In genomic region chr4:47830263-47831025, GRCh38 we compare ENCODE assay signal across 26 cellular contexts. TPM values are rescaled to one million over a fixed set of nuclear protein-coding genes. Genes with fewer than 3 reads are reported as not detected.
DNase-seq lines count a peak whose midpoint lies in the region; ATAC-seq and TF ChIP-seq lines count a peak whose summit lies in the region.
"Had no signal": no experiment of that assay in that cellular context is flagged by ENCODE, and none has a peak within 500 bp of the region (broad histone marks: within the 10 kb centered on the region; RNA-seq: fewer than 3 reads in every experiment).

No MANE protein-coding gene starts in this region.

- no peaks in the 10 kb centered on the region for H3K36me3 Mint-ChIP-seq in central memory CD8-positive, alpha-beta T cell (ENCODE audit: insufficient read depth)
- H3K36me3 Mint-ChIP-seq: CD4-positive, alpha-beta memory T cell had no signal

- ATAC-seq in central memory CD8-positive, alpha-beta T cell (replicated peaks; ENCODE audit: extremely low read depth, poor library complexity, severe bottlenecking): peak; percentile 50
- ATAC-seq: A549; body of pancreas; left lobe of liver; stimulated activated naive CD8-positive, alpha-beta T cell treated with anti-CD3 and anti-CD28 coated beads, Interleukin-15, Interleukin-2, amounts not matched to agents 100 U/mL and 50 U/mL, for 24 hours had no signal

- peaks cover 0 to 9% (median 0%) of the 10 kb centered on the region in 8 donors for H3K9me3 ChIP-seq in spleen
- H3K9me3 ChIP-seq: body of pancreas, neutrophil, Peyer's patch, SJCRH30 had no signal

- H3K4me3 ChIP-seq in spleen: no peak overlapping the region
- H3K4me3 ChIP-seq: A549, body of pancreas, Peyer's patch, psoas muscle, SJCRH30 had no signal

- no peak for TF ChIP-seq POLR2A in spleen (IDR thresholded peaks at IDR 0.05)

- peaks cover 0 to 28% (median 0%) of the 10 kb centered on the region in 7 donors for H3K27me3 ChIP-seq in spleen (replicated peaks in 1 of 7)
- H3K27me3 ChIP-seq: body of pancreas, Peyer's patch, SJCRH30 had no signal

- peak; percentile 15 for DNase-seq in NCI-H82 (lab: John Stamatoyannopoulos, UW)
- DNase-seq in NCI-H82 treated with DMSO at 0.1 percent for 48 hours (lab: John Stamatoyannopoulos, UW; ENCODE audit: unreplicated experiment): no peak
- peak; percentile 9 for DNase-seq in EH (ENCODE audit: low read depth)
- DNase-seq in central memory CD8-positive, alpha-beta T cell (ENCODE audit: low spot score in 2 of 2): no peak
- peak; percentile 6 for DNase-seq in kidney tubule cell (ENCODE audit: low spot score)
- DNase-seq in GM19240 (ENCODE audit: insufficient read length, low spot score): no peak
- no peak for DNase-seq in spleen
- DNase-seq in epidermal melanocyte (ENCODE audit: insufficient read length, low spot score): no peak
- DNase-seq: activated CD4-positive, alpha-beta memory T cell treated with anti-CD3 and anti-CD28 coated beads, Interleukin-2, amount 10 ng/mL, durations not matched to agents 7 days and 5 days; activated effector memory CD4-positive, alpha-beta T cell treated with anti-CD3 and anti-CD28 coated beads, Interleukin-2, amount 50 U/mL, for 16 hours; CD4-positive, alpha-beta memory T cell; GDM1; Karpas-422; mesendoderm; NCI-H1436 treated with DMSO at 0.1 percent for 48 hours; stimulated activated naive CD8-positive, alpha-beta T cell treated with anti-CD3 and anti-CD28 coated beads, Interleukin-15, Interleukin-2, amounts not matched to agents 100 U/mL and 50 U/mL, for 24 hours; T-helper 1 cell had no signal

- no peaks in the 10 kb centered on the region for H3K9me3 Mint-ChIP-seq in central memory CD8-positive, alpha-beta T cell
- H3K9me3 Mint-ChIP-seq: activated CD4-positive, alpha-beta memory T cell treated with anti-CD3 and anti-CD28 coated beads, Interleukin-2, amount 10 ng/mL, durations not matched to agents 7 days and 5 days had no signal

- no peak overlapping the region for H3K4me3 Mint-ChIP-seq in central memory CD8-positive, alpha-beta T cell
- H3K4me3 Mint-ChIP-seq: activated CD4-positive, alpha-beta memory T cell treated with anti-CD3 and anti-CD28 coated beads, Interleukin-2, amount 10 ng/mL, durations not matched to agents 7 days and 5 days; CD4-positive, alpha-beta memory T cell had no signal

- intact Hi-C loops in spleen (cut with DNase I; ENCODE audit: low total_unique reads): no loop called here

- H3K27ac ChIP-seq in spleen: no peak overlapping the region
- H3K27ac ChIP-seq: A549, body of pancreas, epithelial cell of prostate, HL-60, neutrophil, Peyer's patch, psoas muscle, SJCRH30 had no signal

- TF ChIP-seq CTCF in spleen (IDR thresholded peaks at IDR 0.05 in 8 of 11, conservative IDR thresholded peaks at IDR 0.05 in 3 of 11): no peak

- H3K27me3 Mint-ChIP-seq in central memory CD8-positive, alpha-beta T cell: no peaks in the 10 kb centered on the region

- 85 to 93% (median 89%) methylated on average over 3 of the region's 3 CpGs for WGBS in spleen, 5 donors

- H3K4me1 Mint-ChIP-seq in central memory CD8-positive, alpha-beta T cell: peaks cover 8% of the 10 kb centered on the region

- no peaks in the 10 kb centered on the region for H3K36me3 ChIP-seq in spleen
- H3K36me3 ChIP-seq: neutrophil, Peyer's patch, SJCRH30 had no signal

- H3K27ac Mint-ChIP-seq in central memory CD8-positive, alpha-beta T cell (ENCODE audit: low read depth): no peak overlapping the region
- H3K27ac Mint-ChIP-seq: activated CD4-positive, alpha-beta memory T cell treated with anti-CD3 and anti-CD28 coated beads, Interleukin-2, amount 10 ng/mL, durations not matched to agents 7 days and 5 days; CD4-positive, alpha-beta memory T cell had no signal

- peaks cover 0 to 5% (median 2%) of the 10 kb centered on the region in 6 donors for H3K4me1 ChIP-seq in spleen
- H3K4me1 ChIP-seq: A549, body of pancreas, Peyer's patch, SJCRH30 had no signal

RNA-seq across cellular contexts. Expression of gene CORIN, which starts 7.4 kb away (rescaled TPM):
- 10 to 100 TPM in 1 of 7 donors, 1 to 10 TPM in 3, under 1 TPM in 3; 0.23 to 12.3 (median 1.3) TPM for total RNA-seq in spleen
- polyA plus RNA-seq in spleen: under 1 TPM; 0.26 to 0.48 (median 0.41) TPM

Comparison
In these comparisons a context has a peak if more than half of its experiments do, and no peak if none do; other contexts are left out.
1. DNase-seq: peak in NCI-H82 (single experiment), EH (single experiment) and kidney tubule cell (single experiment); none in NCI-H82 treated with DMSO at 0.1 percent for 48 hours (single experiment), central memory CD8-positive, alpha-beta T cell (0 of 2), GM19240 (single experiment), spleen (single experiment) and epidermal melanocyte (single experiment).